In genomic region chr12:101698782-101699347, GRCh38 we compare ENCODE assay signal across 8 cellular contexts. TPM values are rescaled to one million over a fixed set of nuclear protein-coding genes. Genes with fewer than 3 reads are reported as not detected.
A peak's percentile ranks its signal among the peaks of the same experiment; 100 is the strongest.
DNase-seq lines count a peak whose midpoint lies in the region; ATAC-seq and TF ChIP-seq lines count a peak whose summit lies in the region.

No MANE protein-coding gene starts in this region.

- 85% methylated on average over 11 of the region's 12 CpGs for WGBS in mammary epithelial cell (ENCODE audit: low coverage, missing lambda C conversion rate)
- WGBS in right lobe of liver (ENCODE audit: insufficient coverage, low coverage, low lambda C conversion rate, missing lambda C conversion rate): 34% methylated on average over 7 of the region's 12 CpGs

- CTCF ChIA-PET in mammary epithelial cell (lab: Charles Lee; ENCODE audit: low non-redundant PET): interaction anchor here (0.7 to 0.8 kb wide), 2 partner anchors 34 to 132 kb away, joined by 6 to 7 read pairs; partner anchors contain the start of gene GNPTAB

- H3K36me3 ChIP-seq in MM.1S (replicated peaks; ENCODE audit: insufficient read depth, low read length) (no peaks in the 10 kb centered on the region), mammary epithelial cell (ENCODE audit: insufficient read depth, low read length) (no peaks in the 10 kb centered on the region), right lobe of liver (no peaks in the 10 kb centered on the region), tibial artery (no peaks in the 10 kb centered on the region)

- ATAC-seq in right lobe of liver: peak in 3 of 4 donors; percentile 5 to 23 (median 12)
- no peak for ATAC-seq in HG03280 (IDR thresholded peaks at IDR 0.05; ENCODE audit: unreplicated experiment)
- ATAC-seq in HG03108 (IDR thresholded peaks at IDR 0.05; ENCODE audit: unreplicated experiment): no peak

- H3K4me1 ChIP-seq in MM.1S (ENCODE audit: low read length) (peaks cover 8% of the 10 kb centered on the region), mammary epithelial cell (ENCODE audit: insufficient read depth, low read length) (peaks cover 17% of the 10 kb centered on the region), right lobe of liver (peaks cover 0 to 55% (median 6%) of the 10 kb centered on the region in 4 donors), tibial artery (peaks cover 0 to 41% (median 26%) of the 10 kb centered on the region in 4 donors)

- intact Hi-C loops in mammary epithelial cell (cut with micrococcal nuclease): no loop called here
- intact Hi-C loops in right lobe of liver (cut with DNase I): no loop called here
- intact Hi-C loops in tibial artery (cut with DNase I; ENCODE audit: low total_unique reads): no loop called here

- H3K9me3 ChIP-seq in MM.1S (replicated peaks; ENCODE audit: insufficient read depth, low read length): no peaks in the 10 kb centered on the region
- H3K9me3 ChIP-seq in mammary epithelial cell (replicated peaks; ENCODE audit: insufficient read depth, low read length): no peaks in the 10 kb centered on the region
- H3K9me3 ChIP-seq in right lobe of liver: no peaks in the 10 kb centered on the region
- no peaks in the 10 kb centered on the region for H3K9me3 ChIP-seq in tibial artery

- TF ChIP-seq POLR2A in right lobe of liver (IDR thresholded peaks at IDR 0.05): no peak

- in situ Hi-C loops in mammary epithelial cell (cut with MboI; ENCODE audit: low sequenced_read_pairs in 2 of 2): no loop called here

- H3K27me3 ChIP-seq in MM.1S (replicated peaks; ENCODE audit: insufficient read depth, low read length): no peaks in the 10 kb centered on the region
- no peaks in the 10 kb centered on the region for H3K27me3 ChIP-seq in mammary epithelial cell (ENCODE audit: insufficient read depth, low read length)
- H3K27me3 ChIP-seq in right lobe of liver: no peaks in the 10 kb centered on the region
- no peaks in the 10 kb centered on the region for H3K27me3 ChIP-seq in tibial artery

- H3K79me2 ChIP-seq in MM.1S (ENCODE audit: low read length) (peaks cover 60% of the 10 kb centered on the region), mammary epithelial cell (ENCODE audit: insufficient read depth, low read length) (peaks cover 42% of the 10 kb centered on the region)

- H3K4me2 ChIP-seq in MM.1S (ENCODE audit: low read depth, low read length) (peak overlapping the region; percentile 43), mammary epithelial cell (ENCODE audit: insufficient read depth, low read depth, low read length) (peak overlapping the region; percentile 82)

- peak overlapping the region; percentile 53; the same call in 1 of the 2 replicates for H3K27ac ChIP-seq in MM.1S (ENCODE audit: low read length)
- H3K27ac ChIP-seq in mammary epithelial cell (ENCODE audit: insufficient read depth, low read depth, low read length): no peak overlapping the region
- H3K27ac ChIP-seq in right lobe of liver: peak overlapping the region; percentile 91 to 94 (median 94)
- H3K27ac ChIP-seq in tibial artery: peak overlapping the region; percentile 85

- peak; percentile 35 for TF ChIP-seq CTCF in MM.1S (IDR thresholded peaks at IDR 0.05; ENCODE audit: low read length)
- peak in 1 of 2 donors; percentile 7 for TF ChIP-seq CTCF in mammary epithelial cell (conservative IDR thresholded peaks at IDR 0.05 in 1 of 2, IDR thresholded peaks at IDR 0.05 in 1 of 2; ENCODE audit: extremely low read depth in 1 of 2, insufficient read depth in 1 of 2, low read depth in 1 of 2, low read length in 2 of 2)
- TF ChIP-seq CTCF in right lobe of liver (IDR thresholded peaks at IDR 0.05): peak in 1 of 4 donors; percentile 20
- TF ChIP-seq CTCF in tibial artery (IDR thresholded peaks at IDR 0.05): no peak

- H3F3A ChIP-seq in MM.1S (ENCODE audit: insufficient read depth, low read length): peaks cover 12% of the 10 kb centered on the region

- DNase-seq in EH (ENCODE audit: low read depth) (peak; percentile 27), MM.1S (no peak), mammary epithelial cell (no peak), right lobe of liver (no peak), tibial artery (no peak), CD1c-positive myeloid dendritic cell (ENCODE audit: extremely low spot score) (no peak)

- BruUV-seq in mammary epithelial cell (replicated peaks; lab: Mats Ljungman, UMichigan): TSS peak; percentile 6

- no peaks in the 10 kb centered on the region for H3K9me2 ChIP-seq in MM.1S (replicated peaks; ENCODE audit: insufficient read depth, low read length)

- H2AFZ ChIP-seq in MM.1S (ENCODE audit: low read length) (peak overlapping the region; percentile 49; the same call in 1 of the 2 replicates), mammary epithelial cell (ENCODE audit: low read depth, low read length) (peak overlapping the region; percentile 90)

- H4K20me1 ChIP-seq in MM.1S (ENCODE audit: insufficient read depth, low read length) (no peaks in the 10 kb centered on the region), mammary epithelial cell (ENCODE audit: insufficient read depth, low read length) (no peaks in the 10 kb centered on the region)

- H3K9ac ChIP-seq in MM.1S (ENCODE audit: low read length) (peak overlapping the region; percentile 88; the same call in 1 of the 2 replicates), mammary epithelial cell (ENCODE audit: insufficient read depth, low read length) (no peak overlapping the region)

- dilution Hi-C loops in mammary epithelial cell (cut with HindIII; ENCODE audit: low sequenced_read_pairs): no loop called here

- H3K4me3 ChIP-seq in MM.1S (ENCODE audit: low read length) (peak overlapping the region; percentile 68), mammary epithelial cell (replicated peaks in 1 of 3; ENCODE audit: insufficient read depth in 1 of 3, low read depth in 2 of 3, low read length in 3 of 3) (peak overlapping the region; percentile 70 to 94 (median 74)), right lobe of liver (peak overlapping the region; percentile 79 to 87 (median 84)), tibial artery (peak overlapping the region; percentile 68 to 73)

RNA-seq across cellular contexts. Expression of gene CHPT1, which starts 1.4 kb away (rescaled TPM):
- total RNA-seq in mammary epithelial cell (10 to 100 TPM; 16.5 to 17.2 TPM), right lobe of liver (100 to 1,000 TPM in 1 of 6 experiments, 10 to 100 TPM in 5; 52.3 to 110 (median 75.8) TPM)
- 10.7 TPM for polyA plus RNA-seq in mammary epithelial cell
- polyA minus RNA-seq in mammary epithelial cell: 17.9 TPM

RNA-seq across cellular contexts. Expression of gene SYCP3, which starts 40.4 kb away (rescaled TPM):
- total RNA-seq in mammary epithelial cell (under 1 TPM in 1 of 2 donors, not detected in 1; 0.50 TPM), right lobe of liver (not detected)
- not detected for polyA plus RNA-seq in mammary epithelial cell
- not detected for polyA minus RNA-seq in mammary epithelial cell

Comparison
In these comparisons a context has a peak if more than half of its experiments do, and no peak if none do; other contexts are left out.
1. ATAC-seq: peak in right lobe of liver (3 of 4); none in HG03280 (single experiment) and HG03108 (single experiment).
2. Peak in every context shown above with its lines, with median percentiles within 50 percentile points of each other: H3K4me3 ChIP-seq.